Comparison of ENCODE assay signal across 5 cellular contexts in the genomic region with DNA sequence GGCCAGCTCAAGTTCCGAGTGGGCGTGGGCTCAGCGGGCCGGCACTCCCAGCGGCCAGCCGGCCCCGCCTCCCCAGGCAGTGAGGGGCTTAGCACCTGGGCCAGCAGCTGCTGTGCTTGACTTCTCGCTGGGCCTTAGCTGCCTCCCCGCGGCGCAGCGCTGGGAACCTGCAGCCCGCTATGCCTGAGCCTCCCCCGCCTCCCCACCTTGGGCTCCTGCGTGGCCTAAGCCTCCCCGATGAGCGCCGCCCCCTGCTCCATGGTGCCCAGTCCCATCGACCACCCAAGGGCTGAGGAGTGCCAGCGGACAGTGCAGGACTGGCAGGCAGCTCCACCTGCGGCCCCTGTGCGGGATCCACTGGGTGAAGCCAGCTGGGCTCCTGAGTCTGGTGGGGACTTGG. TPM values are rescaled to one million over a fixed set of nuclear protein-coding genes. Genes with fewer than 3 reads are reported as not detected.
"Had no signal": no experiment of that assay in that cellular context is flagged by ENCODE, and none has a peak within 500 bp of the region (broad histone marks: within the 10 kb centered on the region; RNA-seq: fewer than 3 reads in every experiment).

No MANE protein-coding gene starts in this region.

RNA-seq across cellular contexts. Expression of gene THSD7B, which starts 6.8 kb away (rescaled TPM):
- total RNA-seq: HT-29, IMR-90, K562 had no signal
- polyA plus RNA-seq: HepG2, IgD-negative memory B cell, IMR-90, K562 had no signal
